Comparison of ENCODE assay signal across 22 cellular contexts in the genomic region with DNA sequence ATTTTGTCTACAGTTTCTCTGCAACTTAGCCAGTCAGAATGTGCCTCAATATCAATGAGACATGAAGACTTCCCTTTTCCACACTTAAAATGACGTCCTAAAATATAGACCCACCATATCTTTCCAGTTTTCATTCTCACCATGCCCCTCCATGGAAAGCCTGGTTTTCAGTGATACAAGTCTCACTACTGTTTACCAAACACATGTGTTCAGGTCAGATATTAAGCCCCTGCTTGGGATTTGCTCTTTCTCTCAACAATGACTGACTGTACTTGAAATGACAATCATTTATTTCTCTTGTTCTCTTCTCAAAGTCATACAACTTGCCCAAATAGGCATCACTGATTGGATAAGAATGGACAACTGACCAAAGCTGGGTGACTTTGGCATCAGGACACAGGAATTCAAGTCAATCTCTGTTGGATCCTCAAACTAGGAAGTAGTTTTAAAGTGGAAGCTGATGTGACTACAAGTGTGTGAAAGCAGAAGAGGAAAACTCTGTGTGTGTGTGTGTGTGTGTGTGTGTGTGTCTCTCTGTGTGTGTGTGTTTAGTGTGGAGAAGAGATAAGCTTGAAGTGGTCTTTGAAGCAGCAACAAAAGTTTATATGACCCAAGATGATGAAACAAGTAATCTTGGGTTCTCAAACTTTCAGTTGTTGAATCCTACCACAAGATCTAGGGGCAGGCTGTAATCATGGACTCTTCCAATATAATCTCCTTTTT.
"Had no signal": no experiment of that assay in that cellular context is flagged by ENCODE, and none has a peak within 500 bp of the region (broad histone marks: within the 10 kb centered on the region; RNA-seq: fewer than 3 reads in every experiment).

No MANE protein-coding gene starts in this region.

- ATAC-seq: activated CD8-positive, alpha-beta T cell treated with anti-CD3 and anti-CD28 coated beads, Interleukin-2, amount 10 ng/mL, durations not matched to agents 7 days and 5 days; body of pancreas; T-cell; WTC11 had no signal

- H3K9me3 Mint-ChIP-seq: activated naive CD4-positive, alpha-beta T cell treated with anti-CD3 and anti-CD28 coated beads, Interleukin-2, amount 50 U/mL, for 24 hours; activated T-cell treated with anti-CD3 and anti-CD28 coated beads, Interleukin-2, amount 50 U/mL, for 24 hours; T-cell; WTC11 had no signal

- H3K4me1 Mint-ChIP-seq: activated naive CD4-positive, alpha-beta T cell treated with anti-CD3 and anti-CD28 coated beads, Interleukin-2, amount 50 U/mL, for 24 hours; T-cell had no signal

- H3K27me3 ChIP-seq: body of pancreas had no signal

- H3K27ac Mint-ChIP-seq: activated CD8-positive, alpha-beta T cell treated with anti-CD3 and anti-CD28 coated beads, Interleukin-2, amount 10 ng/mL, durations not matched to agents 7 days and 5 days; activated naive CD4-positive, alpha-beta T cell treated with anti-CD3 and anti-CD28 coated beads, Interleukin-2, amount 50 U/mL, for 24 hours; activated T-cell treated with anti-CD3 and anti-CD28 coated beads, Interleukin-2, amount 50 U/mL, for 24 hours; activated T-helper 1 cell treated with anti-CD3 and anti-CD28 coated beads, Interleukin-12 subunit alpha, Interleukin-12 subunit beta, Interleukin-2, Interleukin-4 antibody, amounts not matched to agents 30 ng/mL and 10 ng/mL and 1 ng/mL, durations not matched to agents 14 hours and 24 hours and 36 hours; T-cell; WTC11 had no signal

- H3K27ac ChIP-seq: body of pancreas had no signal

- H3K27me3 Mint-ChIP-seq: activated naive CD4-positive, alpha-beta T cell treated with anti-CD3 and anti-CD28 coated beads, Interleukin-2, amount 50 U/mL, for 24 hours had no signal

- DNase-seq: activated CD4-positive, alpha-beta T cell treated with anti-CD3 and anti-CD28 coated beads for 48 hours; activated CD4-positive, alpha-beta T cell treated with anti-CD3 and anti-CD28 coated beads, Interleukin-2, amount 50 U/mL, for 4 hours; activated CD4-positive, CD25-positive, alpha-beta regulatory T cell treated with anti-CD3 and anti-CD28 coated beads, Interleukin-2, amount 50 U/mL, for 72 hours; activated CD8-positive, alpha-beta T cell treated with anti-CD3 and anti-CD28 coated beads, Interleukin-2, amount 10 ng/mL, durations not matched to agents 7 days and 5 days; activated effector memory CD4-positive, alpha-beta T cell treated with Interleukin-2 at 50 U/mL for 16 hours; activated naive CD4-positive, alpha-beta T cell; activated T-cell treated with anti-CD3 and anti-CD28 coated beads, Interleukin-2, amount 50 U/mL, for 24 hours; aorta; body of pancreas; central memory CD4-positive, alpha-beta T cell; cortex of kidney; NCI-H1105 treated with DMSO at 0.1 percent for 48 hours; NCI-H1436 treated with DMSO at 0.1 percent for 48 hours; NCI-H187; NCI-H2081; NCI-H524; SIG-M5; T-cell had no signal

- H3K9me3 ChIP-seq: body of pancreas had no signal

- H3K4me1 ChIP-seq: body of pancreas had no signal

- H3K4me3 ChIP-seq: body of pancreas had no signal

- H3K4me3 Mint-ChIP-seq: activated CD8-positive, alpha-beta T cell treated with anti-CD3 and anti-CD28 coated beads, Interleukin-2, amount 10 ng/mL, durations not matched to agents 7 days and 5 days; activated naive CD4-positive, alpha-beta T cell treated with anti-CD3 and anti-CD28 coated beads, Interleukin-2, amount 50 U/mL, for 24 hours; activated T-cell treated with anti-CD3 and anti-CD28 coated beads, Interleukin-2, amount 50 U/mL, for 24 hours; activated T-helper 1 cell treated with anti-CD3 and anti-CD28 coated beads, Interleukin-12 subunit alpha, Interleukin-12 subunit beta, Interleukin-2, Interleukin-4 antibody, amounts not matched to agents 30 ng/mL and 10 ng/mL and 1 ng/mL, durations not matched to agents 14 hours and 24 hours and 36 hours; T-cell; WTC11 had no signal

- H3K36me3 Mint-ChIP-seq: activated naive CD4-positive, alpha-beta T cell treated with anti-CD3 and anti-CD28 coated beads, Interleukin-2, amount 50 U/mL, for 24 hours; T-cell; WTC11 had no signal

- FAIRE-seq: bronchial epithelial cell had no signal
